13 cellular contexts compared by ENCODE assay signal in genomic region chr10:102620615-102621417, GRCh38. TPM values are rescaled to one million over a fixed set of nuclear protein-coding genes. Genes with fewer than 3 reads are reported as not detected.
DNase-seq lines count a peak whose midpoint lies in the region; ATAC-seq and TF ChIP-seq lines count a peak whose summit lies in the region.
"Had no signal": no experiment of that assay in that cellular context is flagged by ENCODE, and none has a peak within 500 bp of the region (broad histone marks: within the 10 kb centered on the region; RNA-seq: fewer than 3 reads in every experiment).

No MANE protein-coding gene starts in this region.

- H3K4me3 ChIP-seq in endodermal cell (ENCODE audit: low read length) (no peak overlapping the region), mesenchymal stem cell (ENCODE audit: insufficient read depth in 1 of 2, low read depth in 1 of 2, low read length in 2 of 2) (no peak overlapping the region), subcutaneous abdominal adipose tissue (ENCODE audit: low read depth in 1 of 5, low read length in 5 of 5) (peak overlapping the region in 1 of 5 donors; percentile 4)
- H3K4me3 ChIP-seq: HAP-1 had no signal

- H3K4ac ChIP-seq in mesenchymal stem cell (ENCODE audit: low read depth in 1 of 2, low read length in 2 of 2) = peak overlapping the region; percentile 10 to 33

- ATAC-seq in HG03565 (IDR thresholded peaks at IDR 0.05; ENCODE audit: unreplicated experiment) = no peak

- peak overlapping the region; percentile 26 to 69 for H3K18ac ChIP-seq in mesenchymal stem cell (ENCODE audit: low read depth in 1 of 2, low read length in 2 of 2)

- H3K27ac Mint-ChIP-seq in endodermal cell = no peak overlapping the region

- peak overlapping the region; percentile 78 for H4K91ac ChIP-seq in mesenchymal stem cell (ENCODE audit: low read length)

- no peak overlapping the region for H4K8ac ChIP-seq in mesenchymal stem cell (ENCODE audit: low read length)

- no peak overlapping the region for H3K9ac ChIP-seq in endodermal cell (ENCODE audit: extremely low read depth, low read length, poor library complexity, severe bottlenecking)
- peak overlapping the region; percentile 38 for H3K9ac ChIP-seq in mesenchymal stem cell (ENCODE audit: low read length)
- peak overlapping the region in 1 of 5 donors; percentile 44 for H3K9ac ChIP-seq in subcutaneous abdominal adipose tissue (ENCODE audit: low read length in 5 of 5)

- no peaks in the 10 kb centered on the region for H3K27me3 Mint-ChIP-seq in endodermal cell (ENCODE audit: insufficient read depth)

- no peak overlapping the region for H2AK5ac ChIP-seq in mesenchymal stem cell (ENCODE audit: low read length, severe bottlenecking)

- peak overlapping the region; percentile 47 for H3K27ac ChIP-seq in RWPE1
- no peak overlapping the region for H3K27ac ChIP-seq in endodermal cell (ENCODE audit: low read depth, low read length)
- H3K27ac ChIP-seq in mesenchymal stem cell (ENCODE audit: low read length, poor library complexity, severe bottlenecking) = no peak overlapping the region
- H3K27ac ChIP-seq in subcutaneous abdominal adipose tissue (ENCODE audit: low read depth, low read length) = peak overlapping the region; percentile 71

- H2BK120ac ChIP-seq in mesenchymal stem cell (ENCODE audit: low read depth, low read length) = no peak overlapping the region

- no peak for DNase-seq in RWPE1 (ENCODE audit: low spot score)
- peak; percentile 50 for DNase-seq in endodermal cell
- no peak for DNase-seq in mesenchymal stem cell
- no peak for DNase-seq in AML-193 (lab: John Stamatoyannopoulos, UW)
- no peak for DNase-seq in RKO (ENCODE audit: low spot score)
- DNase-seq in activated CD4-positive, alpha-beta T cell treated with anti-CD3 and anti-CD28 coated beads for 48 hours = no peak
- DNase-seq: activated CD8-positive, alpha-beta memory T cell treated with anti-CD3 and anti-CD28 coated beads, Interleukin-2, amount 50 U/mL, for 48 hours; immature natural killer cell; NCI-H2029; occipital lobe had no signal

- no peak overlapping the region for H3K4me2 ChIP-seq in mesenchymal stem cell (ENCODE audit: low read length, poor library complexity, severe bottlenecking)

- no peak overlapping the region for H3K23ac ChIP-seq in mesenchymal stem cell (ENCODE audit: low read length in 2 of 2)

- no peak overlapping the region for H3K4me3 Mint-ChIP-seq in endodermal cell
- H3K4me3 Mint-ChIP-seq: immature natural killer cell had no signal

- H3K36me3 Mint-ChIP-seq in endodermal cell (ENCODE audit: low read depth) = peaks cover 15% of the 10 kb centered on the region

- peak overlapping the region in 1 of 2 experiments; percentile 50 for H3K14ac ChIP-seq in mesenchymal stem cell (ENCODE audit: low read length in 2 of 2)

- POLR2A ChIA-PET in RWPE1 (lab: Yijun Ruan, JAX; ENCODE audit: low non-redundant PET) = no interaction called here

- CTCF ChIA-PET in RWPE1 (lab: Yijun Ruan, JAX) = interaction anchor here (0.7 kb wide), 1 partner anchor 9 kb away, joined by 3 read pairs; no protein-coding TSS in a partner anchor

- 92 to 93% methylated on average over 12 to 14 of the region's 14 CpGs for WGBS in endodermal cell (ENCODE audit: insufficient coverage in 1 of 2, insufficient read length in 1 of 2), 2 experiments
- 69% methylated on average over 14 of the region's 14 CpGs for WGBS in mesenchymal stem cell

- H2BK12ac ChIP-seq in mesenchymal stem cell (ENCODE audit: low read length in 2 of 2) = peak overlapping the region; percentile 16 to 75

- no peaks in the 10 kb centered on the region for H3K27me3 ChIP-seq in endodermal cell (ENCODE audit: control insufficient read depth, insufficient read depth, low read length, poor library complexity, severe bottlenecking)
- no peaks in the 10 kb centered on the region for H3K27me3 ChIP-seq in mesenchymal stem cell (ENCODE audit: control insufficient read depth in 1 of 2, insufficient read depth in 1 of 2, low read length in 2 of 2)
- H3K27me3 ChIP-seq in subcutaneous abdominal adipose tissue (ENCODE audit: control insufficient read depth in 5 of 5, insufficient read depth in 4 of 5, low read length in 5 of 5) = no peaks in the 10 kb centered on the region

- no peak overlapping the region for H2AFZ ChIP-seq in mesenchymal stem cell (ENCODE audit: low read depth, low read length)

- H3K4me1 ChIP-seq in endodermal cell (ENCODE audit: control insufficient read depth, insufficient read depth, low read length) = no peaks in the 10 kb centered on the region
- H3K4me1 ChIP-seq in mesenchymal stem cell (ENCODE audit: control insufficient read depth, insufficient read depth, low read depth, low read length) = peaks cover 29% of the 10 kb centered on the region
- H3K4me1 ChIP-seq in subcutaneous abdominal adipose tissue (ENCODE audit: control insufficient read depth in 5 of 5, insufficient read depth in 5 of 5, low read length in 5 of 5) = peaks cover 19 to 72% (median 49%) of the 10 kb centered on the region in 5 donors
- H3K4me1 ChIP-seq: HAP-1 had no signal

- TF ChIP-seq CTCF in RWPE1 (conservative IDR thresholded peaks at IDR 0.05; ENCODE audit: low read depth) (no peak), endodermal cell (conservative IDR thresholded peaks at IDR 0.05) (no peak)

- H3K36me3 ChIP-seq in endodermal cell (ENCODE audit: control insufficient read depth, insufficient read depth, low read length) (peaks cover 23% of the 10 kb centered on the region), mesenchymal stem cell (ENCODE audit: control insufficient read depth in 1 of 2, insufficient read depth in 2 of 2, low read depth in 1 of 2, low read length in 2 of 2) (peaks cover 37 to 61% of the 10 kb centered on the region in 2 experiments), subcutaneous abdominal adipose tissue (ENCODE audit: control insufficient read depth in 5 of 5, insufficient read depth in 5 of 5, low read length in 5 of 5) (peaks cover 0 to 45% (median 20%) of the 10 kb centered on the region in 5 donors)

- H2BK15ac ChIP-seq in mesenchymal stem cell (ENCODE audit: low read depth, poor library complexity, severe bottlenecking) = peak overlapping the region; percentile 61

- no peaks in the 10 kb centered on the region for H3K9me3 ChIP-seq in endodermal cell (ENCODE audit: control insufficient read depth, low read length)
- no peaks in the 10 kb centered on the region for H3K9me3 ChIP-seq in mesenchymal stem cell (ENCODE audit: control insufficient read depth, low read length)
- no peaks in the 10 kb centered on the region for H3K9me3 ChIP-seq in subcutaneous abdominal adipose tissue (ENCODE audit: control insufficient read depth in 5 of 5, low read length in 5 of 5)
- H3K9me3 ChIP-seq: HAP-1 had no signal

- H3K9me3 Mint-ChIP-seq in endodermal cell = peaks cover 5% of the 10 kb centered on the region
- H3K9me3 Mint-ChIP-seq: immature natural killer cell had no signal

- H3K4me1 Mint-ChIP-seq in endodermal cell = peaks cover 21% of the 10 kb centered on the region
- H3K4me1 Mint-ChIP-seq: immature natural killer cell had no signal

- H3K79me1 ChIP-seq in mesenchymal stem cell (replicated peaks; ENCODE audit: low read length, poor library complexity, severe bottlenecking) = peaks cover 3% of the 10 kb centered on the region

- H2BK5ac ChIP-seq in mesenchymal stem cell (ENCODE audit: low read depth, low read length, poor library complexity, severe bottlenecking) = no peak overlapping the region

RNA-seq across cellular contexts. Expression of gene TRIM8, which starts 23.5 kb away (rescaled TPM):
- total RNA-seq in endodermal cell = 10 to 100 TPM; 27.7 to 32.7 TPM
- polyA plus RNA-seq in endodermal cell (2013, experiment 1 of 2) = 55.6 TPM
- polyA plus RNA-seq in endodermal cell (2013, experiment 2 of 2) = 46.3 TPM
- polyA plus RNA-seq in mesenchymal stem cell (2013, experiment 1 of 2) = 113 TPM
- polyA plus RNA-seq in mesenchymal stem cell (2013, experiment 2 of 2) = 115 TPM

Comparison
In these comparisons a context has a peak if more than half of its experiments do, and no peak if none do; other contexts are left out.
1. H3K27ac ChIP-seq: peak in RWPE1 (single experiment) and subcutaneous abdominal adipose tissue (single experiment); none in endodermal cell (single experiment) and mesenchymal stem cell (single experiment).